Comparison of ENCODE assay signal across 30 cellular contexts in the genomic region with DNA sequence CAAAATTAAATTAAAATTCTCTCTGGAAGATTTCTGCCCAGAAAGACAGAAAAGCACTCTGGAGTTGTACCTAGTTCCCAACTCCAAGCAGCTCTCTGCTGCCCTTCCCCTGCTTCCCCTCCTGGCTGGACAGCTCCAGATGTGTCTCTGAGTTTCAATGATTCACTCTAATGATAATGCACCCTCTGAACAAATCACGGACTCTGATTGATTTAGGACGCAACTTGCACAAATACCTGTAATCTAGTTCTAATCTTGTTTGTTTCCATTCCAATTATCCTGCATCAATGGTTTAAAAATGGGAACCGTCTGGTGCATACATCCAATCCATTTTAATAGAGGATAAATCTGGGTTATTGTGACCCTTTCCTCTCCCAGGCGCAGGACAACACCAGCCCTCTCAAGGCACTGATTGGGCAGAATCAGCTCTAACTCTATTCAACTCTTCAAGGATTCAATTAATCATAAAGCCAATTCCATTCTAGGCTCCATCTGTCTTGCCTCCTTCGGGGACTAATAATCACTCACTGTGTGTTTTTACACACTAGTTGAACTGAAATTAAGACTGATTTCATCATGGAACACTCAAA.
A peak's percentile ranks its signal among the peaks of the same experiment; 100 is the strongest.
DNase-seq lines count a peak whose midpoint lies in the region; ATAC-seq, FAIRE-seq and TF ChIP-seq lines count a peak whose summit lies in the region.
"Had no signal": no experiment of that assay in that cellular context is flagged by ENCODE, and none has a peak within 500 bp of the region (broad histone marks: within the 10 kb centered on the region; RNA-seq: fewer than 3 reads in every experiment).

No MANE protein-coding gene starts in this region.

- BruUV-seq in Calu3 (replicated peaks; lab: Mats Ljungman, UMichigan) = no TSS peak

- no peaks in the 10 kb centered on the region for H3K4me1 ChIP-seq in pancreas

- no peaks in the 10 kb centered on the region for H3K9me3 Mint-ChIP-seq in Calu3 (ENCODE audit: low read depth, unreplicated experiment)
- H3K9me3 Mint-ChIP-seq in stimulated activated effector memory CD8-positive, alpha-beta T cell treated with anti-CD3 and anti-CD28 coated beads, Interleukin-12 subunit alpha, Interleukin-12 subunit beta, amount 100 ng/mL, for 72 hours = no peaks in the 10 kb centered on the region
- H3K9me3 Mint-ChIP-seq: activated T-cell treated with anti-CD3 and anti-CD28 coated beads, Interleukin-2, amount 50 U/mL, for 72 hours; CD4-positive, alpha-beta memory T cell; effector memory CD8-positive, alpha-beta T cell; stimulated activated naive CD8-positive, alpha-beta T cell treated with anti-CD3 and anti-CD28 coated beads, Interleukin-15, Interleukin-2, amounts not matched to agents 100 ng/mL and 50 ng/mL, for 24 hours had no signal

- H3K36me3 ChIP-seq in pancreas = peaks cover 0 to 5% (median 0%) of the 10 kb centered on the region in 3 donors
- H3K36me3 ChIP-seq: thyroid gland had no signal

- no peak overlapping the region for H3K27ac ChIP-seq in pancreas
- H3K27ac ChIP-seq: RWPE1, thyroid gland had no signal

- 80 to 84% methylated on average over 5 of the region's 5 CpGs for WGBS in pancreas, 2 donors

- H3K27me3 ChIP-seq in pancreas = no peaks in the 10 kb centered on the region
- H3K27me3 ChIP-seq: thyroid gland had no signal

- ATAC-seq in HG02610 (IDR thresholded peaks at IDR 0.05; ENCODE audit: unreplicated experiment) (no peak), pancreas (no peak), GM18517 (IDR thresholded peaks at IDR 0.05; ENCODE audit: unreplicated experiment) (no peak)
- ATAC-seq in stimulated activated effector memory CD8-positive, alpha-beta T cell treated with anti-CD3 and anti-CD28 coated beads, Interleukin-12 subunit alpha, Interleukin-12 subunit beta, amount 100 ng/mL, for 72 hours = no peak
- ATAC-seq: activated T-cell treated with anti-CD3 and anti-CD28 coated beads, Interleukin-2, amount 50 U/mL, for 72 hours; effector memory CD8-positive, alpha-beta T cell had no signal

- no peak overlapping the region for H3K4me3 Mint-ChIP-seq in Calu3 (ENCODE audit: low read depth, unreplicated experiment)
- H3K4me3 Mint-ChIP-seq in stimulated activated effector memory CD8-positive, alpha-beta T cell treated with anti-CD3 and anti-CD28 coated beads, Interleukin-12 subunit alpha, Interleukin-12 subunit beta, amount 100 ng/mL, for 72 hours = no peak overlapping the region
- H3K4me3 Mint-ChIP-seq: activated T-cell treated with anti-CD3 and anti-CD28 coated beads, Interleukin-2, amount 50 U/mL, for 72 hours; CD4-positive, alpha-beta memory T cell; effector memory CD8-positive, alpha-beta T cell; stimulated activated naive CD8-positive, alpha-beta T cell treated with anti-CD3 and anti-CD28 coated beads, Interleukin-15, Interleukin-2, amounts not matched to agents 100 ng/mL and 50 ng/mL, for 24 hours had no signal

- TF ChIP-seq CTCF in Calu3 (IDR thresholded peaks at IDR 0.05; ENCODE audit: unreplicated experiment) (no peak), pancreas (IDR thresholded peaks at IDR 0.05) (no peak)

- no peaks in the 10 kb centered on the region for H3K36me3 Mint-ChIP-seq in Calu3 (ENCODE audit: insufficient read depth, unreplicated experiment)
- no peaks in the 10 kb centered on the region for H3K36me3 Mint-ChIP-seq in stimulated activated effector memory CD8-positive, alpha-beta T cell treated with anti-CD3 and anti-CD28 coated beads, Interleukin-12 subunit alpha, Interleukin-12 subunit beta, amount 100 ng/mL, for 72 hours

- no peaks in the 10 kb centered on the region for H3K27me3 Mint-ChIP-seq in Calu3 (ENCODE audit: unreplicated experiment)
- H3K27me3 Mint-ChIP-seq: CD4-positive, alpha-beta memory T cell; effector memory CD8-positive, alpha-beta T cell; stimulated activated naive CD8-positive, alpha-beta T cell treated with anti-CD3 and anti-CD28 coated beads, Interleukin-15, Interleukin-2, amounts not matched to agents 100 ng/mL and 50 ng/mL, for 24 hours had no signal

- CTCF ChIA-PET in Calu3 (lab: Charles Lee) = no interaction called here

- DNase-seq in Calu3 = no peak
- peak; percentile 69 for DNase-seq in SK-N-DZ (ENCODE audit: low spot score)
- no peak for DNase-seq in pancreas
- no peak for DNase-seq in stimulated activated effector memory CD8-positive, alpha-beta T cell treated with anti-CD3 and anti-CD28 coated beads, Interleukin-12 subunit alpha, Interleukin-12 subunit beta, amount 100 ng/mL, for 72 hours (ENCODE audit: low spot score in 2 of 2)
- DNase-seq: activated CD4-positive, alpha-beta T cell treated with anti-CD3 and anti-CD28 coated beads, Interleukin-2, amount 50 U/mL, for 1 hour; activated CD4-positive, CD25-positive, alpha-beta regulatory T cell; activated T-cell treated with anti-CD3 and anti-CD28 coated beads, Interleukin-2, amount 50 U/mL, for 72 hours; AML-193; caudate nucleus; CD4-positive, alpha-beta memory T cell; cortex of kidney; DMS53; effector memory CD8-positive, alpha-beta T cell; erythroblast; KBM-7; kidney; NCI-H1092 treated with DMSO at 0.1 percent for 48 hours; NCI-H187 treated with DMSO at 0.1 percent for 48 hours; NCI-H748 treated with DMSO at 0.1 percent for 48 hours; right cardiac atrium; thyroid gland had no signal

- peak; percentile 17 for FAIRE-seq in islet of Langerhans (lab: Jason Lieb, UNC)
- FAIRE-seq in pancreas (lab: Jason Lieb, UNC) = no peak
- FAIRE-seq: GM12892, HTR-8/SVneo, kidney had no signal

- H3K27ac Mint-ChIP-seq in Calu3 (ENCODE audit: unreplicated experiment) = peak overlapping the region; percentile 8
- H3K27ac Mint-ChIP-seq in stimulated activated effector memory CD8-positive, alpha-beta T cell treated with anti-CD3 and anti-CD28 coated beads, Interleukin-12 subunit alpha, Interleukin-12 subunit beta, amount 100 ng/mL, for 72 hours = no peak overlapping the region
- H3K27ac Mint-ChIP-seq: activated T-cell treated with anti-CD3 and anti-CD28 coated beads, Interleukin-2, amount 50 U/mL, for 72 hours; CD4-positive, alpha-beta memory T cell; effector memory CD8-positive, alpha-beta T cell; stimulated activated naive CD8-positive, alpha-beta T cell treated with anti-CD3 and anti-CD28 coated beads, Interleukin-15, Interleukin-2, amounts not matched to agents 100 ng/mL and 50 ng/mL, for 24 hours had no signal

- intact Hi-C loops in Calu3 (cut with micrococcal nuclease; ENCODE audit: unreplicated experiment) (no loop called here), pancreas (cut with DNase I) (no loop called here)

- no peak for TF ChIP-seq EP300 in Ishikawa (IDR thresholded peaks at IDR 0.05; ENCODE audit: borderline replicate concordance)

- H3K4me3 ChIP-seq in pancreas = no peak overlapping the region
- H3K4me3 ChIP-seq: smooth muscle cell, thyroid gland had no signal

- peaks cover 21% of the 10 kb centered on the region for H3K4me1 Mint-ChIP-seq in Calu3 (ENCODE audit: low read depth, unreplicated experiment)
- peaks cover 13% of the 10 kb centered on the region for H3K4me1 Mint-ChIP-seq in stimulated activated effector memory CD8-positive, alpha-beta T cell treated with anti-CD3 and anti-CD28 coated beads, Interleukin-12 subunit alpha, Interleukin-12 subunit beta, amount 100 ng/mL, for 72 hours

- no peak for TF ChIP-seq RAD21 in Ishikawa (IDR thresholded peaks at IDR 0.05; ENCODE audit: low read depth)

- H3K9me3 ChIP-seq in pancreas = no peaks in the 10 kb centered on the region
- H3K9me3 ChIP-seq: thyroid gland had no signal

TF ChIP-seq in Ishikawa, 13 proteins besides CTCF, POLR2A, EP300 and RAD21:
- TF ChIP-seq, protein P1, sequence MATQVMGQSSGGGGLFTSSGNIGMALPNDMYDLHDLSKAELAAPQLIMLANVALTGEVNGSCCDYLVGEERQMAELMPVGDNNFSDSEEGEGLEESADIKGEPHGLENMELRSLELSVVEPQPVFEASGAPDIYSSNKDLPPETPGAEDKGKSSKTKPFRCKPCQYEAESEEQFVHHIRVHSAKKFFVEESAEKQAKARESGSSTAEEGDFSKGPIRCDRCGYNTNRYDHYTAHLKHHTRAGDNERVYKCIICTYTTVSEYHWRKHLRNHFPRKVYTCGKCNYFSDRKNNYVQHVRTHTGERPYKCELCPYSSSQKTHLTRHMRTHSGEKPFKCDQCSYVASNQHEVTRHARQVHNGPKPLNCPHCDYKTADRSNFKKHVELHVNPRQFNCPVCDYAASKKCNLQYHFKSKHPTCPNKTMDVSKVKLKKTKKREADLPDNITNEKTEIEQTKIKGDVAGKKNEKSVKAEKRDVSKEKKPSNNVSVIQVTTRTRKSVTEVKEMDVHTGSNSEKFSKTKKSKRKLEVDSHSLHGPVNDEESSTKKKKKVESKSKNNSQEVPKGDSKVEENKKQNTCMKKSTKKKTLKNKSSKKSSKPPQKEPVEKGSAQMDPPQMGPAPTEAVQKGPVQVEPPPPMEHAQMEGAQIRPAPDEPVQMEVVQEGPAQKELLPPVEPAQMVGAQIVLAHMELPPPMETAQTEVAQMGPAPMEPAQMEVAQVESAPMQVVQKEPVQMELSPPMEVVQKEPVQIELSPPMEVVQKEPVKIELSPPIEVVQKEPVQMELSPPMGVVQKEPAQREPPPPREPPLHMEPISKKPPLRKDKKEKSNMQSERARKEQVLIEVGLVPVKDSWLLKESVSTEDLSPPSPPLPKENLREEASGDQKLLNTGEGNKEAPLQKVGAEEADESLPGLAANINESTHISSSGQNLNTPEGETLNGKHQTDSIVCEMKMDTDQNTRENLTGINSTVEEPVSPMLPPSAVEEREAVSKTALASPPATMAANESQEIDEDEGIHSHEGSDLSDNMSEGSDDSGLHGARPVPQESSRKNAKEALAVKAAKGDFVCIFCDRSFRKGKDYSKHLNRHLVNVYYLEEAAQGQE (IDR thresholded peaks at IDR 0.05; ENCODE audit: low read depth) = peak; percentile 56
- no peak for TF ChIP-seq ZBTB7A (IDR thresholded peaks at IDR 0.05; ENCODE audit: low read depth)
TF ChIP-seq in Ishikawa: peak in this region for 1.
